ENCODE assay signal across 8 cellular contexts in genomic region chr6:41073203-41073967, GRCh38. TPM values are rescaled to one million over a fixed set of nuclear protein-coding genes. Genes with fewer than 3 reads are reported as not detected.
DNase-seq lines count a peak whose midpoint lies in the region; ATAC-seq and TF ChIP-seq lines count a peak whose summit lies in the region.

No MANE protein-coding gene starts in this region.

- dilution Hi-C loops in mammary epithelial cell (cut with HindIII; ENCODE audit: low sequenced_read_pairs): no loop called here

- peak overlapping the region; percentile 94 for H3K4me2 ChIP-seq in mammary epithelial cell (ENCODE audit: insufficient read depth, low read depth, low read length)

- no peaks in the 10 kb centered on the region for H3K9me3 ChIP-seq in mammary epithelial cell (replicated peaks; ENCODE audit: insufficient read depth, low read length)

- WGBS in mammary epithelial cell (ENCODE audit: low coverage, missing lambda C conversion rate): 2% methylated on average over 29 of the region's 74 CpGs

- peak; percentile 32 for ATAC-seq in HG03045 (IDR thresholded peaks at IDR 0.05; ENCODE audit: unreplicated experiment)

- H3K27me3 ChIP-seq in mammary epithelial cell (ENCODE audit: insufficient read depth, low read length): no peaks in the 10 kb centered on the region

- H3K9ac ChIP-seq in mammary epithelial cell (ENCODE audit: insufficient read depth, low read length): peak overlapping the region; percentile 93

- H3K36me3 ChIP-seq in mammary epithelial cell (ENCODE audit: insufficient read depth, low read length): peaks cover 1% of the 10 kb centered on the region

- peak overlapping the region; percentile 92 for H3K4me3 ChIP-seq in WI38 (ENCODE audit: low read depth, low read length)
- H3K4me3 ChIP-seq in mammary epithelial cell (replicated peaks in 1 of 3; ENCODE audit: insufficient read depth in 1 of 3, low read depth in 2 of 3, low read length in 3 of 3): peak overlapping the region; percentile 71 to 91 (median 77)

- H4K20me1 ChIP-seq in mammary epithelial cell (ENCODE audit: insufficient read depth, low read length): no peaks in the 10 kb centered on the region

- CTCF ChIA-PET in mammary epithelial cell (lab: Charles Lee; ENCODE audit: low non-redundant PET): no interaction called here

- peak overlapping the region; percentile 54 for H2AFZ ChIP-seq in mammary epithelial cell (ENCODE audit: low read depth, low read length)

- H3K4me1 ChIP-seq in mammary epithelial cell (ENCODE audit: insufficient read depth, low read length): peaks cover 28% of the 10 kb centered on the region

- peak overlapping the region; percentile 83 for H3K27ac ChIP-seq in mammary epithelial cell (ENCODE audit: insufficient read depth, low read depth, low read length)

- intact Hi-C loops in mammary epithelial cell (cut with micrococcal nuclease): loop anchor here (1.0 to 2.0 kb wide), 3 partner anchors 37 to 245 kb away; no protein-coding TSS in a partner anchor

- DNase-seq in SIG-M5 treated with dmso at 0.1 percent for 504 hours (lab: John Stamatoyannopoulos, UW; ENCODE audit: unreplicated experiment) (peak; percentile 70), SIG-M5 (lab: John Stamatoyannopoulos, UW) (no peak), NCI-H2171 treated with DMSO at 0.1 percent for 48 hours (lab: John Stamatoyannopoulos, UW) (peak; percentile 83), mammary epithelial cell (peak; percentile 71), inferior parietal cortex (ENCODE audit: extremely low spot score) (peak; percentile 62), smooth muscle cell of the brain vasculature (ENCODE audit: low read depth, low spot score) (peak; percentile 41)

- TF ChIP-seq CTCF in WI38 (IDR thresholded peaks at IDR 0.05; ENCODE audit: low read depth, low read length) (peak; percentile 16; the same call in 1 of the 2 replicates), mammary epithelial cell (conservative IDR thresholded peaks at IDR 0.05 in 1 of 2, IDR thresholded peaks at IDR 0.05 in 1 of 2; ENCODE audit: extremely low read depth in 1 of 2, insufficient read depth in 1 of 2, low read depth in 1 of 2, low read length in 2 of 2) (peak in 1 of 2 donors; percentile 25)

- in situ Hi-C loops in mammary epithelial cell (cut with MboI; ENCODE audit: low sequenced_read_pairs in 2 of 2): no loop called here

- peaks cover 61% of the 10 kb centered on the region for H3K79me2 ChIP-seq in mammary epithelial cell (ENCODE audit: insufficient read depth, low read length)

- BruUV-seq in mammary epithelial cell (replicated peaks; lab: Mats Ljungman, UMichigan): no TSS peak

RNA-seq across cellular contexts. Expression of gene NFYA, which starts 0.6 kb away (rescaled TPM):
- total RNA-seq in mammary epithelial cell: 10 to 100 TPM; 18.5 to 29.1 TPM
- polyA plus RNA-seq in mammary epithelial cell: 12.5 TPM
- 20.7 TPM for polyA minus RNA-seq in mammary epithelial cell

RNA-seq across cellular contexts. Expression of gene OARD1, which starts 1.2 kb away (rescaled TPM):
- 10 to 100 TPM in 1 of 2 donors, 1 to 10 TPM in 1; 9.3 to 22.2 TPM for total RNA-seq in mammary epithelial cell
- 10.0 TPM for polyA plus RNA-seq in mammary epithelial cell
- polyA minus RNA-seq in mammary epithelial cell: 5.1 TPM

RNA-seq across cellular contexts. Expression of gene APOBEC2, which starts 20.4 kb away (rescaled TPM):
- not detected for total RNA-seq in mammary epithelial cell
- not detected for polyA plus RNA-seq in mammary epithelial cell
- not detected for polyA minus RNA-seq in mammary epithelial cell

RNA-seq across cellular contexts. Expression of gene TSPO2, which starts 31.1 kb away (rescaled TPM):
- not detected for total RNA-seq in mammary epithelial cell
- not detected for polyA plus RNA-seq in mammary epithelial cell
- not detected for polyA minus RNA-seq in mammary epithelial cell

RNA-seq across cellular contexts. Expression of gene UNC5CL, which starts 34.4 kb away (rescaled TPM):
- under 1 TPM; 0.50 to 0.54 TPM for total RNA-seq in mammary epithelial cell
- 0.19 TPM for polyA plus RNA-seq in mammary epithelial cell
- polyA minus RNA-seq in mammary epithelial cell: not detected
